Comparison of ENCODE assay signal across 8 cellular contexts in the genomic region with DNA sequence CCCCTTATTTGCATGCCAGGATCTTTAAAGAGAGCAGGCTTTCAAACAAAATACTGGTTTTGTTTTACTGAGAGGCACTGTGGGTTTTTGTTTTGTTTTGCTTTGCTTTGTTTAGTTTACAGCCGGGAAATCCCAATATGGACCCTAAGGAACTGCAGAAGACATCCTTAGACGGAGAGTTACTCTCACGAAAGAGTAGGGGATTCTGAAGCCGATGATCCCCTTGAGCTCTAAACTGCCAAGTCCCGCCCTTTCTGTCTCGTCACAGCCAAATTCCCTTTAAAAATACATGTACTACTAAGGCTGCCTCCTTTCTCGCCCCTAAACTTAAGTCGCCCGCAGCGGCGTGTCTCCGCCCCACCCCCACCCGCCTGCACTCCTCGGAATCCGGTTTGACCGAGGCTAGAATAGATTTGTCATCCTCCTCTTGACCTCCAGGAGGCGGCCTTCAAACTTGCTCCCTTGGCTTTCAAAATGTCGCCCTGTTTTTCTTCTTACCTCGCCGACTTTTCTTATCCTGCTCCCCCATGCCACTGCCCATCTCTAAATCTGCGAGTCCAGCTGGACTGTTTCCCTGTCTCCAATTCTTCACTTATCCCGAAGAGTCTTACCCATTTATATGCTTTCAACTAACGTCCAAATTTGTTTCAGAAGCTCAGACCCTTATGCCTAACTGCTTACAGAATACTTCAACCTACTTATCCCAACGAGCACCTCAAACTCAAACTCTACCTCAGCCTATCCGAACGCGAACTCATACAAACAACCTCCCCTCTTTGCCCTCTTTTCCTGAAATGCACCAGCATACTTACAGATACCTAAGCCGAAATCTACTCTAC. TPM values are rescaled to one million over a fixed set of nuclear protein-coding genes. Genes with fewer than 3 reads are reported as not detected.
DNase-seq lines count a peak whose midpoint lies in the region; ATAC-seq lines count a peak whose summit lies in the region.

No MANE protein-coding gene starts in this region.

- peak; percentile 13 for ATAC-seq in GM19025 (IDR thresholded peaks at IDR 0.05; ENCODE audit: low read depth, unreplicated experiment)
- peak; percentile 6 for ATAC-seq in HG03469 (IDR thresholded peaks at IDR 0.05; ENCODE audit: unreplicated experiment)

- DNase-seq in AG08396 (ENCODE audit: low spot score) (peak; percentile 72), NCI-H69 (lab: John Stamatoyannopoulos, UW) (peak; percentile 94), ecto neural progenitor cell (ENCODE audit: low spot score) (peak; percentile 89), lung microvascular endothelial cell (ENCODE audit: low read depth in 2 of 2) (peak; percentile 71 to 86)
- DNase-seq in activated CD4-positive, alpha-beta T cell treated with anti-CD3 and anti-CD28 coated beads, Interleukin-2, amount 50 U/mL, for 24 hours (ENCODE audit: low read depth in 1 of 2, low spot score in 1 of 2), result peak; percentile 48 to 62
- DNase-seq in stimulated activated CD4-positive, alpha-beta T cell treated with anti-CD3 and anti-CD28 coated beads, TNF-alpha, amount 100 ng/mL, for 24 hours (ENCODE audit: low read depth in 3 of 3), result peak; percentile 50 to 81 (median 59)

RNA-seq across cellular contexts. Expression of a gene that starts 11.0 kb away (rescaled TPM):
- 5.4 and 7.5 TPM in 2 replicates for total RNA-seq in lung microvascular endothelial cell

RNA-seq across cellular contexts. Expression of a gene that starts 29.3 kb away (rescaled TPM):
- 1.5 and 2.8 TPM in 2 replicates for total RNA-seq in lung microvascular endothelial cell

RNA-seq across cellular contexts. Expression of a gene that starts 39.2 kb away (rescaled TPM):
- 7.5 and 8.3 TPM in 2 replicates for total RNA-seq in lung microvascular endothelial cell

RNA-seq across cellular contexts. Expression of a gene that starts 48.3 kb away (rescaled TPM):
- total RNA-seq in lung microvascular endothelial cell, result 0.40 and 0.87 TPM in 2 replicates

Comparison
In these comparisons a context has a peak if more than half of its experiments do, and no peak if none do; other contexts are left out.
1. Peak in every context shown above with its lines: DNase-seq and ATAC-seq.